11 cellular contexts compared by ENCODE assay signal in the genomic region with DNA sequence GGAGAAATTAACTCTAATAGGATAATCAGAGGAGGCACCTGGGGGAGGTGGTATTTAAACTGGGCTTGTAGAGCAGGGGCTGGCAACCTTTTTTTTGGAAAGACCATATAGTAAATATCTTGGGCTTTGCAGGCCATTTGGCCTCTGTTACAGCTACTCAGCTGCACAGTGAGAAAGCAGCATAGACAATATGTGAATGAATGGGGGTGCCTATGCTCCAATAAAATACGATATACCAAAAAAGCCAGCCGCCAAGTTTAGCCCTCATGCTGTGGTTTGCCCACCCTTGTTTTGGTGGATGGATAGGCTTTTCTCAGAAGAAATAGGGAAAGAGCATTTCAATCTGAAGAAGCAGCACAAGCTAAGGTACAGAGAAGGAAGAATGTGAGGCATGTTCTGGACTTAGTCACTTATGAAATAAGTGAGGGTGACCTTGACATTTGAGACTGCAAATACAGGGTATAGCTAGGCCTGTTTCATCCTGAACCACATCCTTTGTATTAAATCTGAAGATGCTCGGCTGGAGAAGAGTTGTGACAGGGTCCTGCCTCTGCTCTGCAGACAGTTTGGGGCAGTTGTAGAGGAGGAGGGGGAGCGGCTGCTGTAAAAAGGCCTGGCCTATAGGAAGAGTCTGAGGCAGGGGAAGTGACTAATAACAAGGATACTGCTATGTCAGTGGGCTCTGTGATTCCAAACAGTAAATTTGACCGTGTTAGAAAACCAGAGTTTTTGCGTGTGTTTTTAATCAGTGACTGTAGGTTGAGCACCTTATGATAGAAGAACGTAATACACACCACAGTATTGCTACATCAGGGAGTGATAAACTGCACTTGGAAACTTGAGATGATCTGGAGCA.
A peak's percentile ranks its signal among the peaks of the same experiment; 100 is the strongest.
DNase-seq lines count a peak whose midpoint lies in the region; ATAC-seq and TF ChIP-seq lines count a peak whose summit lies in the region.
"Had no signal": no experiment of that assay in that cellular context is flagged by ENCODE, and none has a peak within 500 bp of the region (broad histone marks: within the 10 kb centered on the region; RNA-seq: fewer than 3 reads in every experiment).

No MANE protein-coding gene starts in this region.

- H3K56ac ChIP-seq in IMR-90 (ENCODE audit: extremely low read depth, insufficient read depth, low read length) = no peak overlapping the region

- in situ Hi-C loops in IMR-90 (cut with MboI; ENCODE audit: low sequenced_read_pairs) = no loop called here

- no peaks in the 10 kb centered on the region for H3K27me3 ChIP-seq in IMR-90 (ENCODE audit: control insufficient read depth, insufficient read depth, low read length)
- H3K27me3 ChIP-seq: ovary had no signal

- no peak overlapping the region for H2AK9ac ChIP-seq in IMR-90 (replicated peaks; ENCODE audit: low read depth, low read length, poor library complexity)

- H3K27ac ChIP-seq in IMR-90 (ENCODE audit: insufficient read depth, low read length) = 0 out of 2 replicates have a peak overlapping the region, but pooled peaks have one; percentile 29
- H3K27ac ChIP-seq: ovary had no signal

- no peak overlapping the region for H3K23ac ChIP-seq in IMR-90 (ENCODE audit: low read depth, low read length)

- no TSS peak for BruUV-seq in IMR-90 (replicated peaks; lab: Mats Ljungman, UMichigan)

- peaks cover 3 to 14% of the 10 kb centered on the region in 2 experiments; a peak in 1 of 4 replicates for H3K79me1 ChIP-seq in IMR-90 (ENCODE audit: low read depth in 1 of 2, low read length in 2 of 2)

- H3K4me3 ChIP-seq in IMR-90 (ENCODE audit: insufficient read depth, low read depth, low read length) = no peak overlapping the region
- H3K4me3 ChIP-seq: ovary had no signal

- H3K9me1 ChIP-seq in IMR-90 (ENCODE audit: insufficient read depth, low read length) = peaks cover 15% of the 10 kb centered on the region

- dilution Hi-C loops in IMR-90 (cut with HindIII; ENCODE audit: low sequenced_read_pairs, unreplicated experiment) = no loop called here

- H3K18ac ChIP-seq in IMR-90 (ENCODE audit: low read depth, low read length) = no peak overlapping the region

- H2BK5ac ChIP-seq in IMR-90 (ENCODE audit: low read depth, low read length, poor library complexity, severe bottlenecking) = peak overlapping the region; percentile 2

- no peak overlapping the region; the same call in 1 of the 2 replicates for H4K5ac ChIP-seq in IMR-90 (ENCODE audit: low read depth, low read length)

- H2BK120ac ChIP-seq in IMR-90 (ENCODE audit: low read depth, low read length) = no peak overlapping the region

- 0 out of 2 replicates have a peak overlapping the region, but pooled peaks have one; percentile 11 for H2BK20ac ChIP-seq in IMR-90 (ENCODE audit: low read depth, low read length)

- H4K20me1 ChIP-seq in IMR-90 (ENCODE audit: insufficient read depth, low read length) = no peaks in the 10 kb centered on the region; the same call in 1 of the 2 replicates

- H2AFZ ChIP-seq in IMR-90 (replicated peaks; ENCODE audit: low read length, poor library complexity) = peak overlapping the region; percentile 55

- no peak overlapping the region for H2AK5ac ChIP-seq in IMR-90 (ENCODE audit: low read depth, low read length)

- no peak overlapping the region for H3K4ac ChIP-seq in IMR-90 (ENCODE audit: low read depth, low read length)

- no peak overlapping the region for H3K9ac ChIP-seq in IMR-90 (ENCODE audit: low read depth, low read length)

- intact Hi-C loops in IMR-90 (cut with micrococcal nuclease) = no loop called here

- no peaks in the 10 kb centered on the region for H3K36me3 ChIP-seq in IMR-90 (ENCODE audit: control insufficient read depth, insufficient read depth, low read length)
- H3K36me3 ChIP-seq: ovary had no signal

- TF ChIP-seq CTCF in IMR-90 (conservative IDR thresholded peaks at IDR 0.05; ENCODE audit: low read depth, low read length) (no peak), endothelial cell (IDR thresholded peaks at IDR 0.05; ENCODE audit: unreplicated experiment) (no peak), mesothelial cell of epicardium (IDR thresholded peaks at IDR 0.05; ENCODE audit: unreplicated experiment) (no peak)

- H3K4me1 ChIP-seq in IMR-90 (ENCODE audit: control insufficient read depth, insufficient read depth, low read length) = peaks cover 16% of the 10 kb centered on the region

- H3K36me3 Mint-ChIP-seq in endothelial cell (ENCODE audit: low read depth, unreplicated experiment) (no peaks in the 10 kb centered on the region), mesothelial cell of epicardium (no peaks in the 10 kb centered on the region)

- no peak for TF ChIP-seq RAD21 in IMR-90 (IDR thresholded peaks at IDR 0.05; ENCODE audit: low read length)

- H3K27me3 Mint-ChIP-seq in endothelial cell (ENCODE audit: unreplicated experiment) = no peaks in the 10 kb centered on the region
- H3K27me3 Mint-ChIP-seq in mesothelial cell of epicardium (ENCODE audit: low read depth) = no peaks in the 10 kb centered on the region

- H4K91ac ChIP-seq in IMR-90 (ENCODE audit: insufficient read depth, low read depth, low read length) = no peak overlapping the region

- no peak overlapping the region for H3K14ac ChIP-seq in IMR-90 (replicated peaks; ENCODE audit: low read depth, low read length)

- TF ChIP-seq POLR2A in IMR-90 (IDR thresholded peaks at IDR 0.05; ENCODE audit: low read depth, low read length) = no peak

- H3K27ac Mint-ChIP-seq in endothelial cell (ENCODE audit: unreplicated experiment) (peak overlapping the region; percentile 50), mesothelial cell of epicardium (peak overlapping the region; percentile 86)
- H3K27ac Mint-ChIP-seq: activated T-helper 2 cell treated with anti-CD3 and anti-CD28 coated beads, Interferon-gamma antibody, Interleukin-2, Interleukin-4, amounts not matched to agents 10 μg/mL and 5 μg/mL and 100 μg/mL, durations not matched to agents 14 hours and 24 hours and 36 hours had no signal

- H3K4me2 ChIP-seq in IMR-90 (ENCODE audit: low read depth, low read length) = no peak overlapping the region

- H3K4me3 Mint-ChIP-seq in endothelial cell (ENCODE audit: unreplicated experiment) (no peak overlapping the region), mesothelial cell of epicardium (no peak overlapping the region)

- H3K9me3 ChIP-seq in IMR-90 (ENCODE audit: control insufficient read depth, insufficient read depth, low read length) = no peaks in the 10 kb centered on the region
- H3K9me3 ChIP-seq: ovary had no signal

- peak; percentile 64 for ATAC-seq in IMR-90 (ENCODE audit: low read depth)

- CTCF ChIA-PET in IMR-90 (lab: Yijun Ruan, JAX) = no interaction called here

- no peaks in the 10 kb centered on the region for H3K9me3 Mint-ChIP-seq in endothelial cell (ENCODE audit: unreplicated experiment)
- H3K9me3 Mint-ChIP-seq in mesothelial cell of epicardium = no peaks in the 10 kb centered on the region
- H3K9me3 Mint-ChIP-seq: activated T-helper 2 cell treated with anti-CD3 and anti-CD28 coated beads, Interferon-gamma antibody, Interleukin-2, Interleukin-4, amounts not matched to agents 10 μg/mL and 5 μg/mL and 100 μg/mL, durations not matched to agents 14 hours and 24 hours and 36 hours had no signal

- H3K4me1 Mint-ChIP-seq in endothelial cell (ENCODE audit: unreplicated experiment) (peaks cover 37% of the 10 kb centered on the region), mesothelial cell of epicardium (peaks cover 82% of the 10 kb centered on the region)

- DNase-seq in EH (ENCODE audit: low read depth) (peak; percentile 70), IMR-90 (peak; percentile 83), endothelial cell (ENCODE audit: low spot score) (no peak), mesothelial cell of epicardium (ENCODE audit: low spot score in 2 of 2, unreplicated experiment in 2 of 2) (no peak), hypothalamus (lab: John Stamatoyannopoulos, UW) (no peak), NCI-H82 (lab: John Stamatoyannopoulos, UW) (no peak), NCI-H1048 (lab: John Stamatoyannopoulos, UW) (no peak), NAMALWA (ENCODE audit: low spot score) (no peak)
- DNase-seq: MV-4-11, ovary had no signal

- H4K8ac ChIP-seq in IMR-90 (ENCODE audit: low read depth in 2 of 2, low read length in 2 of 2) = peak overlapping the region in 1 of 2 experiments; percentile 14; a peak in 2 of 4 replicates

- POLR2A ChIA-PET in IMR-90 (lab: Charles Lee; ENCODE audit: unreplicated experiment) = no interaction called here

- 50% methylated on average over 1 of the region's 7 CpGs; no CpG with 5 or more reads in 1 of the 2 experiments for WGBS in IMR-90 (ENCODE audit: extremely low coverage in 2 of 2, insufficient read length in 1 of 2), 2 experiments

- H2BK15ac ChIP-seq in IMR-90 (ENCODE audit: low read depth, low read length) = no peak overlapping the region

TF ChIP-seq in IMR-90, 13 proteins besides CTCF, POLR2A, EP300 and RAD21:
- TF ChIP-seq NFE2L2 (IDR thresholded peaks at IDR 0.05; ENCODE audit: low read depth, low read length) = no peak
- no peak for TF ChIP-seq MAZ (IDR thresholded peaks at IDR 0.05; ENCODE audit: borderline replicate concordance, low read depth, low read length)
- TF ChIP-seq MAFK (IDR thresholded peaks at IDR 0.05; ENCODE audit: low read depth, low read length) = no peak
- peak; percentile 86 for TF ChIP-seq CEBPB (IDR thresholded peaks at IDR 0.05; ENCODE audit: low read depth, low read length)

Comparison
In these comparisons a context has a peak if more than half of its experiments do, and no peak if none do; other contexts are left out.
1. DNase-seq: peak in EH (single experiment) and IMR-90 (single experiment); none in endothelial cell (single experiment), mesothelial cell of epicardium (0 of 2), hypothalamus (0 of 51), NCI-H82 (single experiment), NCI-H1048 (single experiment) and NAMALWA (single experiment).